In the genomic region with DNA sequence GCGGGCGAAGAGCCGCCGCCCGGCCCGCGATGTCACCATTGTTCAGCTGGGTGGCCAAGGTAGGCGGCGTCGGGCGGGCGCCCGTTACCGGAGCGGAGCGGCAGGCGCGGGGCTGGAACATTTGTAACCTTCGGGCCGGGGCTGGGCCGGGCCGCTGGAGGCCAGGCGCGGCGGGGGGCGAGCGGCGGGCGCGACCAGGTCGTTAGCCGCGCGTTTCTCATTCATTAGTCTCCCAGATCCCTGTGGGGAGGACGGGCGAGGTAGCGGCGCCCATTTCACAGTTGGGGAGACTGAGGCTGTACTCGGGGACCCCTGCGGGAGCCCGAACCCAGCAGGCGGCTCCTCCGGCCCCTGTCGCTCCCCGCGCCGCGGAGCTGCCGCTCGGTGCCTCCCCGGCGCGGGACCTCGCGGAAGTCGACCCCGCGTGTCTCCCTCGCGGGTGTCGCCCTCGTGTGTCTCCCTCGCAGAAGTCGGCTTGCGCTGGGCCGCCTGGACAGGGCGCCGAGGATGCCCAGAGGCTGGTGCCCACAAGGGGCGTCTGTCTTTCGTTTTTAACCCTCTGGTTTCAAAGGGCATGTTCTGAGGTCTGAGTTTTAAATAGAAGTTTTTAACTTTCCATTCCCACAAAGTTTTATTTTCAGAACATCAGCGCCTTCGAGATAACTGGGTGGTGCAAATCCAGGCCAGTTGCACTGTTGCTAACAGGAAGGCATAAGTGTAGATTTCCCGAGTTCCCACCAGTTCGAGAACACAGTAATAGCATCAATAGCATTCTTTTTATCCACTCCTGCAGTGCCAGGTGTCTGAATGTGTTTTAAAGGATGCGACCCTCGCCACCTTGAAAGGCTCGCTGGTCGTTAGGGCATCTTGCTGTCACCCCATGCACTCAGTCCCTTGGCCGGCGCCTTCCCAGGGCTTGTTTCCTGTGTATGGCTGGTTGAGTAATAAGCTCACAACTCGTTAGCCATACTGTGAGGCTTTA, we compare ENCODE assay signal across 1 cellular context.
TF ChIP-seq lines count a peak whose summit lies in the region.

No MANE protein-coding gene starts in this region.

TF ChIP-seq in HepG2, 621 proteins besides CTCF, POLR2A, EP300 and RAD21 (continued from another document and continues in another):
- TF ChIP-seq EZH2 (conservative IDR thresholded peaks at IDR 0.05; ENCODE audit: low read depth, low read length) (no peak), ZNF589 (CRISPR knock-in tag; conservative IDR thresholded peaks at IDR 0.05) (no peak), ATF7-NPFF (CRISPR knock-in tag; IDR thresholded peaks at IDR 0.05; ENCODE audit: low read depth) (peak; percentile 59; the same call in 1 of the 2 replicates), ZFP62 (CRISPR knock-in tag; IDR thresholded peaks at IDR 0.05) (no peak), ZNF549 (CRISPR knock-in tag; IDR thresholded peaks at IDR 0.05) (no peak), RXRA (CRISPR knock-in tag; IDR thresholded peaks at IDR 0.05) (0 out of 2 replicates have a peak, but pooled peaks have one; percentile 14), AKAP8 (CRISPR knock-in tag; IDR thresholded peaks at IDR 0.05) (no peak), SNAI1 (CRISPR knock-in tag; IDR thresholded peaks at IDR 0.05; ENCODE audit: borderline replicate concordance) (no peak), SNAPC2 (CRISPR knock-in tag; IDR thresholded peaks at IDR 0.05) (no peak), ZNF615 (CRISPR knock-in tag; IDR thresholded peaks at IDR 0.05; ENCODE audit: borderline replicate concordance) (no peak), HNF4G (IDR thresholded peaks at IDR 0.05; ENCODE audit: borderline replicate concordance, low read depth, low read length) (no peak), HNF4G (CRISPR knock-in tag; IDR thresholded peaks at IDR 0.05; ENCODE audit: borderline replicate concordance, low read depth) (no peak), SMARCC2 (IDR thresholded peaks at IDR 0.05) (no peak), PRDM4 (CRISPR knock-in tag; IDR thresholded peaks at IDR 0.05; ENCODE audit: borderline replicate concordance) (no peak), ZNF138 (CRISPR knock-in tag; IDR thresholded peaks at IDR 0.05; ENCODE audit: low read depth) (no peak), GATAD2A (CRISPR knock-in tag; IDR thresholded peaks at IDR 0.05) (no peak), NBN (conservative IDR thresholded peaks at IDR 0.05) (no peak), NR1H2 (CRISPR knock-in tag; IDR thresholded peaks at IDR 0.05; ENCODE audit: borderline replicate concordance, low read depth) (peak; percentile 71; the same call in 1 of the 2 replicates), GATAD1 (CRISPR knock-in tag; IDR thresholded peaks at IDR 0.05) (no peak), STAG1 (CRISPR knock-in tag; IDR thresholded peaks at IDR 0.05) (peak; percentile 51), ZNF781 (CRISPR knock-in tag; IDR thresholded peaks at IDR 0.05; ENCODE audit: borderline replicate concordance, not compliant biosample characterization) (no peak), KAT7 (CRISPR knock-in tag; IDR thresholded peaks at IDR 0.05; ENCODE audit: borderline replicate concordance) (no peak), ZNF570 (CRISPR knock-in tag; IDR thresholded peaks at IDR 0.05; ENCODE audit: borderline replicate concordance) (no peak), SRSF4 (IDR thresholded peaks at IDR 0.05; ENCODE audit: low read depth, low read length, poor library complexity, severe bottlenecking) (no peak), THAP9 (CRISPR knock-in tag; IDR thresholded peaks at IDR 0.05; ENCODE audit: borderline replicate concordance) (0 out of 2 replicates have a peak, but pooled peaks have one; percentile 16), NFKB2 (CRISPR knock-in tag; IDR thresholded peaks at IDR 0.05; ENCODE audit: borderline replicate concordance) (peak; percentile 84; the same call in 1 of the 2 replicates), ZNF777 (CRISPR knock-in tag; IDR thresholded peaks at IDR 0.05) (peak; percentile 80), ZFP1 (CRISPR knock-in tag; IDR thresholded peaks at IDR 0.05) (no peak), ZNF33B (CRISPR knock-in tag; IDR thresholded peaks at IDR 0.05) (0 out of 2 replicates have a peak, but pooled peaks have one; percentile 29), NRL (CRISPR knock-in tag; IDR thresholded peaks at IDR 0.05; ENCODE audit: borderline replicate concordance) (peak; percentile 27; the same call in 1 of the 2 replicates), ZNF446 (CRISPR knock-in tag; IDR thresholded peaks at IDR 0.05) (0 out of 2 replicates have a peak, but pooled peaks have one; percentile 20), CEBPG (CRISPR knock-in tag; IDR thresholded peaks at IDR 0.05) (no peak), ZNF790 (CRISPR knock-in tag; IDR thresholded peaks at IDR 0.05; ENCODE audit: borderline replicate concordance) (no peak), ZFP36L1 (CRISPR knock-in tag; IDR thresholded peaks at IDR 0.05) (0 out of 2 replicates have a peak, but pooled peaks have one; percentile 33), PITX1 (CRISPR knock-in tag; IDR thresholded peaks at IDR 0.05) (no peak), ZNF143 (CRISPR knock-in tag; IDR thresholded peaks at IDR 0.05) (no peak), ZNF577 (CRISPR knock-in tag; IDR thresholded peaks at IDR 0.05; ENCODE audit: borderline replicate concordance, low read depth) (no peak), ATF3 (CRISPR knock-in tag; IDR thresholded peaks at IDR 0.05) (0 out of 2 replicates have a peak, but pooled peaks have one; percentile 18), BORCS8-MEF2B (CRISPR knock-in tag; IDR thresholded peaks at IDR 0.05) (no peak), GATA4 (IDR thresholded peaks at IDR 0.05; ENCODE audit: borderline replicate concordance, low read depth) (no peak), SOX6 (IDR thresholded peaks at IDR 0.05) (no peak), SOX6 (CRISPR knock-in tag; IDR thresholded peaks at IDR 0.05) (peak; percentile 22; the same call in 1 of the 2 replicates), ATF1 (CRISPR knock-in tag; IDR thresholded peaks at IDR 0.05) (no peak)
- TF ChIP-seq, protein P1, sequence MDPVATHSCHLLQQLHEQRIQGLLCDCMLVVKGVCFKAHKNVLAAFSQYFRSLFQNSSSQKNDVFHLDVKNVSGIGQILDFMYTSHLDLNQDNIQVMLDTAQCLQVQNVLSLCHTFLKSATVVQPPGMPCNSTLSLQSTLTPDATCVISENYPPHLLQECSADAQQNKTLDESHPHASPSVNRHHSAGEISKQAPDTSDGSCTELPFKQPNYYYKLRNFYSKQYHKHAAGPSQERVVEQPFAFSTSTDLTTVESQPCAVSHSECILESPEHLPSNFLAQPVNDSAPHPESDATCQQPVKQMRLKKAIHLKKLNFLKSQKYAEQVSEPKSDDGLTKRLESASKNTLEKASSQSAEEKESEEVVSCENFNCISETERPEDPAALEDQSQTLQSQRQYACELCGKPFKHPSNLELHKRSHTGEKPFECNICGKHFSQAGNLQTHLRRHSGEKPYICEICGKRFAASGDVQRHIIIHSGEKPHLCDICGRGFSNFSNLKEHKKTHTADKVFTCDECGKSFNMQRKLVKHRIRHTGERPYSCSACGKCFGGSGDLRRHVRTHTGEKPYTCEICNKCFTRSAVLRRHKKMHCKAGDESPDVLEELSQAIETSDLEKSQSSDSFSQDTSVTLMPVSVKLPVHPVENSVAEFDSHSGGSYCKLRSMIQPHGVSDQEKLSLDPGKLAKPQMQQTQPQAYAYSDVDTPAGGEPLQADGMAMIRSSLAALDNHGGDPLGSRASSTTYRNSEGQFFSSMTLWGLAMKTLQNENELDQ (CRISPR knock-in tag; IDR thresholded peaks at IDR 0.05; ENCODE audit: borderline replicate concordance) = no peak
- TF ChIP-seq, protein P2, sequence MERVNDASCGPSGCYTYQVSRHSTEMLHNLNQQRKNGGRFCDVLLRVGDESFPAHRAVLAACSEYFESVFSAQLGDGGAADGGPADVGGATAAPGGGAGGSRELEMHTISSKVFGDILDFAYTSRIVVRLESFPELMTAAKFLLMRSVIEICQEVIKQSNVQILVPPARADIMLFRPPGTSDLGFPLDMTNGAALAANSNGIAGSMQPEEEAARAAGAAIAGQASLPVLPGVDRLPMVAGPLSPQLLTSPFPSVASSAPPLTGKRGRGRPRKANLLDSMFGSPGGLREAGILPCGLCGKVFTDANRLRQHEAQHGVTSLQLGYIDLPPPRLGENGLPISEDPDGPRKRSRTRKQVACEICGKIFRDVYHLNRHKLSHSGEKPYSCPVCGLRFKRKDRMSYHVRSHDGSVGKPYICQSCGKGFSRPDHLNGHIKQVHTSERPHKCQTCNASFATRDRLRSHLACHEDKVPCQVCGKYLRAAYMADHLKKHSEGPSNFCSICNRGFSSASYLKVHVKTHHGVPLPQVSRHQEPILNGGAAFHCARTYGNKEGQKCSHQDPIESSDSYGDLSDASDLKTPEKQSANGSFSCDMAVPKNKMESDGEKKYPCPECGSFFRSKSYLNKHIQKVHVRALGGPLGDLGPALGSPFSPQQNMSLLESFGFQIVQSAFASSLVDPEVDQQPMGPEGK (CRISPR knock-in tag; IDR thresholded peaks at IDR 0.05) = no peak
- TF ChIP-seq, protein P3, sequence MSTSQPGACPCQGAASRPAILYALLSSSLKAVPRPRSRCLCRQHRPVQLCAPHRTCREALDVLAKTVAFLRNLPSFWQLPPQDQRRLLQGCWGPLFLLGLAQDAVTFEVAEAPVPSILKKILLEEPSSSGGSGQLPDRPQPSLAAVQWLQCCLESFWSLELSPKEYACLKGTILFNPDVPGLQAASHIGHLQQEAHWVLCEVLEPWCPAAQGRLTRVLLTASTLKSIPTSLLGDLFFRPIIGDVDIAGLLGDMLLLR (CRISPR knock-in tag; IDR thresholded peaks at IDR 0.05) = 0 out of 2 replicates have a peak, but pooled peaks have one; percentile 20
- TF ChIP-seq, protein P4, sequence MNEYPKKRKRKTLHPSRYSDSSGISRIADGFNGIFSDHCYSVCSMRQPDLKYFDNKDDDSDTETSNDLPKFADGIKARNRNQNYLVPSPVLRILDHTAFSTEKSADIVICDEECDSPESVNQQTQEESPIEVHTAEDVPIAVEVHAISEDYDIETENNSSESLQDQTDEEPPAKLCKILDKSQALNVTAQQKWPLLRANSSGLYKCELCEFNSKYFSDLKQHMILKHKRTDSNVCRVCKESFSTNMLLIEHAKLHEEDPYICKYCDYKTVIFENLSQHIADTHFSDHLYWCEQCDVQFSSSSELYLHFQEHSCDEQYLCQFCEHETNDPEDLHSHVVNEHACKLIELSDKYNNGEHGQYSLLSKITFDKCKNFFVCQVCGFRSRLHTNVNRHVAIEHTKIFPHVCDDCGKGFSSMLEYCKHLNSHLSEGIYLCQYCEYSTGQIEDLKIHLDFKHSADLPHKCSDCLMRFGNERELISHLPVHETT (CRISPR knock-in tag; conservative IDR thresholded peaks at IDR 0.05) = no peak; the same call in 1 of the 2 replicates
- TF ChIP-seq, protein P5, sequence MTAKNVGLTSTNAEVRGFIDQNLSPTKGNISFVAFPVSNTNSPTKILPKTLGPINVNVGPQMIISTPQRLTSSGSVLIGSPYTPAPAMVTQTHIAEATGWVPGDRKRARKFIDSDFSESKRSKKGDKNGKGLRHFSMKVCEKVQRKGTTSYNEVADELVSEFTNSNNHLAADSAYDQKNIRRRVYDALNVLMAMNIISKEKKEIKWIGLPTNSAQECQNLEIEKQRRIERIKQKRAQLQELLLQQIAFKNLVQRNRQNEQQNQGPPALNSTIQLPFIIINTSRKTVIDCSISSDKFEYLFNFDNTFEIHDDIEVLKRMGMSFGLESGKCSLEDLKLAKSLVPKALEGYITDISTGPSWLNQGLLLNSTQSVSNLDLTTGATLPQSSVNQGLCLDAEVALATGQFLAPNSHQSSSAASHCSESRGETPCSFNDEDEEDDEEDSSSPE (CRISPR knock-in tag; IDR thresholded peaks at IDR 0.05) = peak; percentile 43
- TF ChIP-seq, protein P6, sequence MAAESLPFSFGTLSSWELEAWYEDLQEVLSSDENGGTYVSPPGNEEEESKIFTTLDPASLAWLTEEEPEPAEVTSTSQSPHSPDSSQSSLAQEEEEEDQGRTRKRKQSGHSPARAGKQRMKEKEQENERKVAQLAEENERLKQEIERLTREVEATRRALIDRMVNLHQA (CRISPR knock-in tag; IDR thresholded peaks at IDR 0.05) = no peak
- TF ChIP-seq, protein P7, sequence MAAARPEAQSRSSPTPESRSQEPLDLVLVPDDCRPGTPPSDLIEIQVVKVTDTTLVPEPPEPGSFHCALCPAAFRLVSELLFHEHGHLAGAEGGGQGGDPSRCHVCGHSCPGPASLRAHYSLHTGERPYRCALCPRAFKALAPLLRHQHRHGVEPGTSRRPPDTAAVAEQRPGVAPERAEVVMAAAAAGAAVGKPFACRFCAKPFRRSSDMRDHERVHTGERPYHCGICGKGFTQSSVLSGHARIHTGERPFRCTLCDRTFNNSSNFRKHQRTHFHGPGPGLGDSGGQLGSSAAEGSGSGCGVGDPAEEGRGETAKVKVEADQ (CRISPR knock-in tag; IDR thresholded peaks at IDR 0.05; ENCODE audit: borderline replicate concordance) = no peak
